38 cellular contexts compared by ENCODE assay signal in the genomic region with DNA sequence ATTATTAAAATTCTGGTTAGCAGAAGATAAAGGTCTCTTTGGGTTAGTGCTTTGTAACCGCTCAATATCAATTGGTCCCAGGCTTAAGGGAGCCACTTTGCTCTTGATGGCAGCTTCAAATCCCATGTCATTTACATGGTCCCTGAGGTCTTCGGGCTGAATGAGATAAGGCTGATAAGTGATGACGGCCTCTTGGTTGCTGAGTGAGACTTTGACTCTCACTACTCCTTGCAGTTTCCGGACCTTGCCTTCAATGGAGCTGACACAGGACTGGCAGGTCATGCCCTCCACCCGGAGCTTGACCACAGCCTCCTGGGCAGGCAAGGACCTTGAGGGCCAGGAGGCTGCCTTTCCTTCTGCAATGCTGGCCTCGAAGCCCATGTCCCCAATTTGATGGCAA.
"Had no signal": no experiment of that assay in that cellular context is flagged by ENCODE, and none has a peak within 500 bp of the region (broad histone marks: within the 10 kb centered on the region; RNA-seq: fewer than 3 reads in every experiment).

No MANE protein-coding gene starts in this region.

- DNase-seq: activated CD4-positive, alpha-beta memory T cell treated with anti-CD3 and anti-CD28 coated beads, Interleukin-2, amount 10 ng/mL, durations not matched to agents 7 days and 5 days; activated CD4-positive, alpha-beta T cell treated with anti-CD3 and anti-CD28 coated beads for 1 hour; activated CD4-positive, alpha-beta T cell treated with anti-CD3 and anti-CD28 coated beads for 36 hours; activated CD4-positive, alpha-beta T cell treated with anti-CD3 and anti-CD28 coated beads for 48 hours; activated CD4-positive, alpha-beta T cell treated with anti-CD3 and anti-CD28 coated beads, Interleukin-2, amount 10 ng/mL, durations not matched to agents 7 days and 5 days; activated CD4-positive, alpha-beta T cell treated with anti-CD3 and anti-CD28 coated beads, Interleukin-2, amount 50 U/mL, for 48 hours; activated CD4-positive, CD25-positive, alpha-beta regulatory T cell; activated CD8-positive, alpha-beta memory T cell treated with anti-CD3 and anti-CD28 coated beads for 24 hours; activated CD8-positive, alpha-beta memory T cell treated with anti-CD3 and anti-CD28 coated beads, Interleukin-2, amount 10 ng/mL, durations not matched to agents 7 days and 5 days; activated CD8-positive, alpha-beta memory T cell treated with anti-CD3 and anti-CD28 coated beads, Interleukin-2, amount 50 U/mL, for 48 hours; activated CD8-positive, alpha-beta T cell treated with anti-CD3 and anti-CD28 coated beads, Interleukin-2, amount 10 ng/mL, durations not matched to agents 7 days and 5 days; activated effector memory CD4-positive, alpha-beta T cell treated with Interleukin-2 at 50 U/mL for 16 hours; activated gamma-delta T cell; activated naive CD4-positive, alpha-beta T cell treated with anti-CD3 and anti-CD28 coated beads, Interleukin-2, amount 10 ng/mL, durations not matched to agents 7 days and 5 days; activated naive CD4-positive, alpha-beta T cell treated with Interleukin-2 at 50 U/mL for 16 hours; activated naive CD8-positive, alpha-beta T cell treated with anti-CD3 and anti-CD28 coated beads, Interleukin-2, amount 10 ng/mL, durations not matched to agents 7 days and 5 days; activated naive CD8-positive, alpha-beta T cell treated with anti-CD3 and anti-CD28 coated beads, Interleukin-2, amount 50 U/mL, for 24 hours; activated T-cell treated with anti-CD3 and anti-CD28 coated beads, Interleukin-2, amount 50 U/mL, for 24 hours; activated T-cell treated with anti-CD3 and anti-CD28 coated beads, Interleukin-2, amount 50 U/mL, for 48 hours; amygdala; anterior cingulate cortex; caudate nucleus; T-helper 1 cell; T-helper 2 cell; T-helper 9 cell; WERI-Rb-1 had no signal

- H3K27ac ChIP-seq: ascending aorta, cardiac muscle cell, WERI-Rb-1 had no signal

- H3K9me3 ChIP-seq: ascending aorta had no signal

- H3K27me3 Mint-ChIP-seq: activated CD4-positive, alpha-beta T cell treated with anti-CD3 and anti-CD28 coated beads for 36 hours; activated CD4-positive, alpha-beta T cell treated with anti-CD3 and anti-CD28 coated beads, Interleukin-2, amount 10 ng/mL, durations not matched to agents 7 days and 5 days; activated CD8-positive, alpha-beta memory T cell treated with anti-CD3 and anti-CD28 coated beads, Interleukin-2, amount 10 ng/mL, durations not matched to agents 7 days and 5 days; activated naive CD4-positive, alpha-beta T cell treated with anti-CD3 and anti-CD28 coated beads, Interleukin-2, amount 50 U/mL, for 24 hours; activated naive CD8-positive, alpha-beta T cell; activated naive CD8-positive, alpha-beta T cell treated with anti-CD3 and anti-CD28 coated beads, Interleukin-2, amount 10 ng/mL, durations not matched to agents 7 days and 5 days; activated naive CD8-positive, alpha-beta T cell treated with anti-CD3 and anti-CD28 coated beads, Interleukin-2, amount 50 U/mL, for 24 hours; activated T-cell treated with anti-CD3 and anti-CD28 coated beads, Interleukin-2, amount 50 U/mL, for 24 hours; brain; central memory CD8-positive, alpha-beta T cell had no signal

- H3K4me1 ChIP-seq: ascending aorta had no signal

- ATAC-seq: activated CD4-positive, alpha-beta T cell treated with anti-CD3 and anti-CD28 coated beads for 36 hours; activated CD4-positive, CD25-positive, alpha-beta regulatory T cell treated with anti-CD3 and anti-CD28 coated beads, Interleukin-2, amount 50 U/mL, for 24 hours; activated CD8-positive, alpha-beta memory T cell treated with anti-CD3 and anti-CD28 coated beads, Interleukin-2, amount 10 ng/mL, durations not matched to agents 7 days and 5 days; activated CD8-positive, alpha-beta T cell treated with anti-CD3 and anti-CD28 coated beads, Interleukin-2, amount 10 ng/mL, durations not matched to agents 7 days and 5 days; activated naive CD8-positive, alpha-beta T cell treated with anti-CD3 and anti-CD28 coated beads, Interleukin-2, amount 50 U/mL, for 24 hours; WTC11 had no signal

- H3K4me3 ChIP-seq: ascending aorta, cardiac muscle cell had no signal

- H3K36me3 ChIP-seq: cardiac muscle cell, WERI-Rb-1 had no signal

- H3K9me3 Mint-ChIP-seq: activated CD4-positive, alpha-beta memory T cell treated with anti-CD3 and anti-CD28 coated beads, Interleukin-2, amount 10 ng/mL, durations not matched to agents 7 days and 5 days; activated CD4-positive, alpha-beta T cell treated with anti-CD3 and anti-CD28 coated beads, Interleukin-2, amount 10 ng/mL, durations not matched to agents 7 days and 5 days; activated naive CD4-positive, alpha-beta T cell treated with anti-CD3 and anti-CD28 coated beads, Interleukin-2, amount 10 ng/mL, durations not matched to agents 7 days and 5 days; activated naive CD4-positive, alpha-beta T cell treated with anti-CD3 and anti-CD28 coated beads, Interleukin-2, amount 50 U/mL, for 24 hours; activated naive CD8-positive, alpha-beta T cell treated with anti-CD3 and anti-CD28 coated beads, Interleukin-2, amount 10 ng/mL, durations not matched to agents 7 days and 5 days; activated naive CD8-positive, alpha-beta T cell treated with anti-CD3 and anti-CD28 coated beads, Interleukin-2, amount 50 U/mL, for 24 hours; activated T-cell treated with anti-CD3 and anti-CD28 coated beads, Interleukin-2, amount 50 U/mL, for 24 hours; activated T-helper 2 cell treated with anti-CD3 and anti-CD28 coated beads, Interferon-gamma antibody, Interleukin-2, Interleukin-4, amounts not matched to agents 10 μg/mL and 5 μg/mL and 100 μg/mL, durations not matched to agents 14 hours and 24 hours and 36 hours; brain; central memory CD8-positive, alpha-beta T cell; T-helper 1 cell treated with Interleukin-12 subunit alpha and Interleukin-12 subunit beta and Interleukin-4 antibody, amounts not matched to agents 30 μg/mL and 1 μg/mL, for 36 hours; T-helper 2 cell treated with Interferon-gamma antibody and Interleukin-4, amounts not matched to agents 5 μg/mL and 100 μg/mL, for 36 hours; WTC11 had no signal

- FAIRE-seq: bronchial epithelial cell had no signal

- H3K27ac Mint-ChIP-seq: activated CD4-positive, alpha-beta memory T cell treated with anti-CD3 and anti-CD28 coated beads, Interleukin-2, amount 10 ng/mL, durations not matched to agents 7 days and 5 days; activated CD4-positive, alpha-beta T cell treated with anti-CD3 and anti-CD28 coated beads for 36 hours; activated CD4-positive, alpha-beta T cell treated with anti-CD3 and anti-CD28 coated beads, Interleukin-2, amount 10 ng/mL, durations not matched to agents 7 days and 5 days; activated CD8-positive, alpha-beta memory T cell treated with anti-CD3 and anti-CD28 coated beads, Interleukin-2, amount 10 ng/mL, durations not matched to agents 7 days and 5 days; activated CD8-positive, alpha-beta T cell treated with anti-CD3 and anti-CD28 coated beads, Interleukin-2, amount 10 ng/mL, durations not matched to agents 7 days and 5 days; activated naive CD4-positive, alpha-beta T cell treated with anti-CD3 and anti-CD28 coated beads, Interleukin-2, amount 10 ng/mL, durations not matched to agents 7 days and 5 days; activated naive CD4-positive, alpha-beta T cell treated with anti-CD3 and anti-CD28 coated beads, Interleukin-2, amount 50 U/mL, for 24 hours; activated naive CD8-positive, alpha-beta T cell; activated naive CD8-positive, alpha-beta T cell treated with anti-CD3 and anti-CD28 coated beads, Interleukin-2, amount 10 ng/mL, durations not matched to agents 7 days and 5 days; activated naive CD8-positive, alpha-beta T cell treated with anti-CD3 and anti-CD28 coated beads, Interleukin-2, amount 50 U/mL, for 24 hours; activated T-cell treated with anti-CD3 and anti-CD28 coated beads, Interleukin-2, amount 50 U/mL, for 24 hours; activated T-helper 2 cell treated with anti-CD3 and anti-CD28 coated beads, Interferon-gamma antibody, Interleukin-2, Interleukin-4, amounts not matched to agents 10 μg/mL and 5 μg/mL and 100 μg/mL, durations not matched to agents 14 hours and 24 hours and 36 hours; brain; T-helper 1 cell treated with Interleukin-12 subunit alpha and Interleukin-12 subunit beta and Interleukin-4 antibody, amounts not matched to agents 30 μg/mL and 1 μg/mL, for 36 hours; T-helper 2 cell treated with Interferon-gamma antibody and Interleukin-4, amounts not matched to agents 5 μg/mL and 100 μg/mL, for 36 hours; WTC11 had no signal

- H3K4me1 Mint-ChIP-seq: brain; central memory CD8-positive, alpha-beta T cell; WTC11 had no signal

- H3K27me3 ChIP-seq: ascending aorta, cardiac muscle cell had no signal

- H3K36me3 Mint-ChIP-seq: activated CD8-positive, alpha-beta memory T cell treated with anti-CD3 and anti-CD28 coated beads, Interleukin-2, amount 10 ng/mL, durations not matched to agents 7 days and 5 days; activated naive CD4-positive, alpha-beta T cell treated with anti-CD3 and anti-CD28 coated beads, Interleukin-2, amount 10 ng/mL, durations not matched to agents 7 days and 5 days; activated naive CD4-positive, alpha-beta T cell treated with anti-CD3 and anti-CD28 coated beads, Interleukin-2, amount 50 U/mL, for 24 hours; activated naive CD8-positive, alpha-beta T cell; activated naive CD8-positive, alpha-beta T cell treated with anti-CD3 and anti-CD28 coated beads, Interleukin-2, amount 10 ng/mL, durations not matched to agents 7 days and 5 days; WTC11 had no signal

- H3K4me3 Mint-ChIP-seq: activated CD4-positive, alpha-beta memory T cell treated with anti-CD3 and anti-CD28 coated beads, Interleukin-2, amount 10 ng/mL, durations not matched to agents 7 days and 5 days; activated CD4-positive, alpha-beta T cell treated with anti-CD3 and anti-CD28 coated beads for 36 hours; activated CD4-positive, alpha-beta T cell treated with anti-CD3 and anti-CD28 coated beads, Interleukin-2, amount 10 ng/mL, durations not matched to agents 7 days and 5 days; activated CD8-positive, alpha-beta memory T cell treated with anti-CD3 and anti-CD28 coated beads, Interleukin-2, amount 10 ng/mL, durations not matched to agents 7 days and 5 days; activated CD8-positive, alpha-beta T cell treated with anti-CD3 and anti-CD28 coated beads, Interleukin-2, amount 10 ng/mL, durations not matched to agents 7 days and 5 days; activated naive CD4-positive, alpha-beta T cell treated with anti-CD3 and anti-CD28 coated beads, Interleukin-2, amount 10 ng/mL, durations not matched to agents 7 days and 5 days; activated naive CD4-positive, alpha-beta T cell treated with anti-CD3 and anti-CD28 coated beads, Interleukin-2, amount 50 U/mL, for 24 hours; activated naive CD8-positive, alpha-beta T cell; activated naive CD8-positive, alpha-beta T cell treated with anti-CD3 and anti-CD28 coated beads, Interleukin-2, amount 10 ng/mL, durations not matched to agents 7 days and 5 days; activated naive CD8-positive, alpha-beta T cell treated with anti-CD3 and anti-CD28 coated beads, Interleukin-2, amount 50 U/mL, for 24 hours; activated T-cell treated with anti-CD3 and anti-CD28 coated beads, Interleukin-2, amount 50 U/mL, for 24 hours; brain; central memory CD8-positive, alpha-beta T cell; T-helper 1 cell treated with Interleukin-12 subunit alpha and Interleukin-12 subunit beta and Interleukin-4 antibody, amounts not matched to agents 30 μg/mL and 1 μg/mL, for 36 hours; T-helper 2 cell treated with Interferon-gamma antibody and Interleukin-4, amounts not matched to agents 5 μg/mL and 100 μg/mL, for 36 hours; WTC11 had no signal
